Comparison of ENCODE assay signal across 1 cellular context in genomic region chr10:69064762-69065328, GRCh38.
TF ChIP-seq lines count a peak whose summit lies in the region.

No MANE protein-coding gene starts in this region.

TF ChIP-seq in IMR-90, 13 proteins besides CTCF, POLR2A, EP300 and RAD21:
- TF ChIP-seq ELK1 (IDR thresholded peaks at IDR 0.05; ENCODE audit: borderline replicate concordance, low read depth, low read length) (no peak), MAZ (IDR thresholded peaks at IDR 0.05; ENCODE audit: borderline replicate concordance, low read depth, low read length) (no peak), MAFK (IDR thresholded peaks at IDR 0.05; ENCODE audit: low read depth, low read length) (no peak)
